Comparison of ENCODE assay signal across 17 cellular contexts in the genomic region with DNA sequence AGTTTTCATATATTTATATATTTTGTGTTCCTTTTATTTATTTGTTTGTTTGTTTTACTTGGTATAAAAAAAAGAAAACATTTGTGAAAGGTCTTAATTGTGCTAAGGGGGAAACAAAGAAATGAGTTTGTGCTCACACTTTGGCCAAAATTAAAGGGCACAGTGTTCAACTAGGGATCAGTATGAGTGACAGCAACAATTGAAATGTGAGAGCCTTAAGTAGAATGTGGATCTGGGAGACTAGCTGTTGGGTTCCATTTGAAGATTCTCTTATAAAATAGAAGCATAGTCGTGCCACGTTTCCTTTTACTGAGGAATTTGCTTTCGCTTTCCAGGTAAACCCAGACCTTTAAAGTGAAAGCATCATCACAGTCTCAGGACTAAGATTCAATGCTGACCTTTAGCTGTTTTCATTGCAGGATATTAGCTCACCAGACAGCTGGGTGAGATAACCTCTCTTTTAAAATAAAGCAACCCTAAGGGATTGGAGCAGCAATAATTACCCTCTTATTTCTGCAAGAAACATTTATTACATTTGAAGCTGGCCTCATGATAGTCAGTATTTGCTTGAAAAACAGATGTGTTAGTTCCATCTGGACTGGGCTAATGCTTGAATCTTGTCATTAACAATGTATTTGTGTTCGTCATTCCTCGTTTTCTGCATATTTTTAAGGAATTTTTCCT. TPM values are rescaled to one million over a fixed set of nuclear protein-coding genes. Genes with fewer than 3 reads are reported as not detected.
DNase-seq lines count a peak whose midpoint lies in the region; ATAC-seq and TF ChIP-seq lines count a peak whose summit lies in the region.
"Had no signal": no experiment of that assay in that cellular context is flagged by ENCODE, and none has a peak within 500 bp of the region (broad histone marks: within the 10 kb centered on the region; RNA-seq: fewer than 3 reads in every experiment).

No MANE protein-coding gene starts in this region.

- no peak for TF ChIP-seq POLR2A in transverse colon (IDR thresholded peaks at IDR 0.05)

- TF ChIP-seq EP300 in transverse colon (IDR thresholded peaks at IDR 0.05; ENCODE audit: low read depth): no peak

- H3K79me2 ChIP-seq in mesendoderm (ENCODE audit: control insufficient read depth, insufficient read depth, low read length): no peaks in the 10 kb centered on the region

- peak overlapping the region; percentile 60 for H3K27ac ChIP-seq in colonic mucosa
- H3K27ac ChIP-seq in mesendoderm (ENCODE audit: low read depth, low read length): no peak overlapping the region
- peak overlapping the region; percentile 20 to 82 (median 77) for H3K27ac ChIP-seq in transverse colon
- H3K27ac ChIP-seq: neutrophil had no signal

- H2BK120ac ChIP-seq in mesendoderm (ENCODE audit: low read depth, low read length): peak overlapping the region; percentile 28

- no peak overlapping the region for H4K8ac ChIP-seq in mesendoderm (ENCODE audit: low read depth, low read length)

- H4K5ac ChIP-seq in mesendoderm (ENCODE audit: low read length): no peak overlapping the region

- no peak overlapping the region for H3K4me2 ChIP-seq in mesendoderm (ENCODE audit: low read length)

- TF ChIP-seq CTCF in colonic mucosa (IDR thresholded peaks at IDR 0.05): no peak
- no peak for TF ChIP-seq CTCF in transverse colon (IDR thresholded peaks at IDR 0.05)

- no peaks in the 10 kb centered on the region for H3K9me3 ChIP-seq in colonic mucosa
- H3K9me3 ChIP-seq in transverse colon: no peaks in the 10 kb centered on the region
- H3K9me3 ChIP-seq: esophagus squamous epithelium, neutrophil had no signal

- DNase-seq in left ventricle myocardium superior (no peak), Right ventricle myocardium superior (no peak), colonic mucosa (no peak), mesendoderm (no peak), transverse colon (no peak), NCI-H2029 (lab: John Stamatoyannopoulos, UW) (no peak), AG08396 (ENCODE audit: low spot score) (no peak), NCI-H748 treated with DMSO at 0.1 percent for 48 hours (lab: John Stamatoyannopoulos, UW) (no peak)
- DNase-seq: activated CD8-positive, alpha-beta memory T cell treated with anti-CD3 and anti-CD28 coated beads for 24 hours; activated naive CD8-positive, alpha-beta T cell treated with anti-CD3 and anti-CD28 coated beads, Interleukin-2, amount 10 ng/mL, durations not matched to agents 7 days and 5 days; CD8-positive, alpha-beta memory T cell; DMS79 treated with DMSO at 0.1 percent for 48 hours; esophagus squamous epithelium; NCI-H146; SHP77; T-helper 1 cell had no signal

- no CpG with 5 or more reads among the region's 5 CpGs for WGBS in mesendoderm (ENCODE audit: extremely low coverage, insufficient coverage, low lambda C conversion rate)
- 47 to 48% methylated on average over 5 of the region's 5 CpGs for WGBS in transverse colon (ENCODE audit: low coverage in 1 of 2), 2 donors

- no peak overlapping the region for H3K4ac ChIP-seq in mesendoderm (ENCODE audit: low read depth, low read length)

- H3K56ac ChIP-seq in mesendoderm (ENCODE audit: low read length): no peak overlapping the region

- in situ Hi-C loops in transverse colon (cut with MboI; ENCODE audit: low pct_ligation_motif_present in 1 of 4, low pct_unique_long_range_greater_than_20kb in 1 of 4, low sequenced_read_pairs in 3 of 4): no loop called here

- H3K4me3 ChIP-seq in colonic mucosa (no peak overlapping the region), mesendoderm (ENCODE audit: low read length) (no peak overlapping the region), transverse colon (no peak overlapping the region)
- H3K4me3 ChIP-seq: esophagus squamous epithelium had no signal

- ATAC-seq in left ventricle myocardium superior: peak; percentile 41
- ATAC-seq in Right ventricle myocardium superior (ENCODE audit: poor library complexity): no peak

- H2BK5ac ChIP-seq in mesendoderm (ENCODE audit: low read length): no peak overlapping the region

- H3K18ac ChIP-seq in mesendoderm (ENCODE audit: low read length): no peak overlapping the region

- no peaks in the 10 kb centered on the region for H3K27me3 ChIP-seq in colonic mucosa
- no peaks in the 10 kb centered on the region for H3K27me3 ChIP-seq in mesendoderm (ENCODE audit: insufficient read depth, low read length, poor library complexity)
- H3K27me3 ChIP-seq in transverse colon: no peaks in the 10 kb centered on the region
- H3K27me3 ChIP-seq: esophagus squamous epithelium, neutrophil had no signal

- H3K36me3 ChIP-seq in colonic mucosa (no peaks in the 10 kb centered on the region), mesendoderm (ENCODE audit: control insufficient read depth, insufficient read depth, low read length) (no peaks in the 10 kb centered on the region), transverse colon (no peaks in the 10 kb centered on the region)
- H3K36me3 ChIP-seq: esophagus squamous epithelium, neutrophil had no signal

- H2AK5ac ChIP-seq in mesendoderm (ENCODE audit: low read length): no peak overlapping the region

- H3K9ac ChIP-seq in colonic mucosa (ENCODE audit: low read depth in 2 of 2, low read length in 2 of 2) (no peak overlapping the region), mesendoderm (ENCODE audit: low read length) (no peak overlapping the region)

- intact Hi-C loops in left ventricle myocardium superior (cut with micrococcal nuclease) (no loop called here), Right ventricle myocardium superior (cut with DNase I) (no loop called here), colonic mucosa (cut with DNase I) (no loop called here), transverse colon (cut with DNase I; ENCODE audit: low total_unique reads) (no loop called here)

- peaks cover 3% of the 10 kb centered on the region for H3K4me1 ChIP-seq in colonic mucosa
- H3K4me1 ChIP-seq in mesendoderm (ENCODE audit: control insufficient read depth, low read depth, low read length): no peaks in the 10 kb centered on the region
- peaks cover 13 to 60% (median 33%) of the 10 kb centered on the region in 4 donors for H3K4me1 ChIP-seq in transverse colon

- no peak overlapping the region for H3K23ac ChIP-seq in mesendoderm (ENCODE audit: low read length)

- H3K79me1 ChIP-seq in mesendoderm (ENCODE audit: low read length): no peaks in the 10 kb centered on the region

- no peak overlapping the region for H2BK15ac ChIP-seq in mesendoderm (replicated peaks; ENCODE audit: low read depth)

RNA-seq across cellular contexts. Expression of gene CD55, which starts 37.1 kb away (rescaled TPM):
- total RNA-seq in left ventricle myocardium superior: 72.7 TPM
- 73.6 TPM for total RNA-seq in Right ventricle myocardium superior
- total RNA-seq in colonic mucosa: 10 to 100 TPM; 49.4 to 70.7 TPM
- 31.6 TPM for polyA plus RNA-seq in mesendoderm (2013, experiment 1 of 2)
- 32.3 TPM for polyA plus RNA-seq in mesendoderm (2013, experiment 2 of 2)
- 10 to 100 TPM in 3 of 4 donors, 1 to 10 TPM in 1; 8.0 to 75.4 (median 40.1) TPM for total RNA-seq in transverse colon
